11 cellular contexts compared by ENCODE assay signal in genomic region chr1:234730110-234730509, GRCh38.
DNase-seq lines count a peak whose midpoint lies in the region; ATAC-seq, FAIRE-seq and TF ChIP-seq lines count a peak whose summit lies in the region.
"Had no signal": no experiment of that assay in that cellular context is flagged by ENCODE, and none has a peak within 500 bp of the region (broad histone marks: within the 10 kb centered on the region; RNA-seq: fewer than 3 reads in every experiment).

No MANE protein-coding gene starts in this region.

- TF ChIP-seq POLR2A in HepG2 (IDR thresholded peaks at IDR 0.05; ENCODE audit: insufficient read depth in 1 of 2, low read depth in 2 of 2, low read length in 2 of 2), result no peak
- no peak for TF ChIP-seq POLR2A in right lobe of liver (IDR thresholded peaks at IDR 0.05)

- H3K4me1 ChIP-seq in HepG2 (ENCODE audit: insufficient read depth, low read length) (peaks cover 96% of the 10 kb centered on the region), right lobe of liver (peaks cover 0 to 26% (median 17%) of the 10 kb centered on the region in 4 donors)

- no peak overlapping the region for H2AFZ ChIP-seq in HepG2 (ENCODE audit: low read length)
- H2AFZ ChIP-seq: parathyroid adenoma had no signal

- H3K36me3 Mint-ChIP-seq in type B pancreatic cell, result no peaks in the 10 kb centered on the region

- intact Hi-C loops in HepG2 (cut with micrococcal nuclease; ENCODE audit: unreplicated experiment), result no loop called here
- intact Hi-C loops in right lobe of liver (cut with DNase I), result no loop called here

- in situ Hi-C loops in HepG2 (cut with HindIII; ENCODE audit: extremely low pct_ligation_motif_present, low pct_unique_long_range_greater_than_20kb) (no loop called here), brain microvascular endothelial cell (cut with HindIII; ENCODE audit: low pct_ligation_motif_present, low sequenced_read_pairs) (loop anchor here (25.0 kb wide), 2 partner anchors 107 to 232 kb away; no protein-coding TSS in a partner anchor)

- H3K27ac Mint-ChIP-seq in type B pancreatic cell, result peak overlapping the region; percentile 25

- no peak for TF ChIP-seq CTCF in HepG2 (CRISPR knock-in tag; IDR thresholded peaks at IDR 0.05)
- no peak for TF ChIP-seq CTCF in right lobe of liver (IDR thresholded peaks at IDR 0.05)
- TF ChIP-seq CTCF in brain microvascular endothelial cell (IDR thresholded peaks at IDR 0.05; ENCODE audit: low read depth, low read length, missing control alignments), result no peak
- TF ChIP-seq CTCF in type B pancreatic cell (conservative IDR thresholded peaks at IDR 0.05), result no peak

- no peaks in the 10 kb centered on the region for H3K9me3 Mint-ChIP-seq in type B pancreatic cell

- H3K4me3 ChIP-seq in HepG2 (replicated peaks in 1 of 3; ENCODE audit: insufficient read depth in 1 of 3, low read depth in 2 of 3, low read length in 3 of 3) (no peak overlapping the region), right lobe of liver (no peak overlapping the region), brain microvascular endothelial cell (ENCODE audit: low read depth, low read length) (no peak overlapping the region)
- H3K4me3 ChIP-seq: stomach had no signal

- H3K4me3 Mint-ChIP-seq in type B pancreatic cell, result no peak overlapping the region

- H3K4me2 ChIP-seq in HepG2 (ENCODE audit: low read depth, low read length), result no peak overlapping the region

- no peaks in the 10 kb centered on the region for H4K20me1 ChIP-seq in HepG2 (ENCODE audit: insufficient read depth, low read length)

- CTCF ChIA-PET in HepG2 (lab: Yijun Ruan, JAX; ENCODE audit: low intra/inter-chr PET ratio, low total read pairs), result no interaction called here

- WGBS in HepG2 (ENCODE audit: low lambda C conversion rate), result 97% methylated on average over 6 of the region's 6 CpGs
- WGBS in right lobe of liver (ENCODE audit: insufficient coverage, low coverage, low lambda C conversion rate, missing lambda C conversion rate), result 86% methylated on average over 5 of the region's 6 CpGs

- no peaks in the 10 kb centered on the region for H3K27me3 Mint-ChIP-seq in type B pancreatic cell

- DNase-seq in HepG2 (ENCODE audit: low spot score), result no peak
- DNase-seq in right lobe of liver, result no peak
- DNase-seq in SK-N-DZ (ENCODE audit: low spot score), result peak; percentile 73
- no peak for DNase-seq in brain microvascular endothelial cell
- no peak for DNase-seq in type B pancreatic cell (ENCODE audit: extremely low spot score, unreplicated experiment)
- DNase-seq in 8988T, result no peak
- DNase-seq: NCI-H187 treated with DMSO at 0.1 percent for 48 hours, stomach had no signal

- H3K9ac ChIP-seq in HepG2 (ENCODE audit: insufficient read depth, low read depth, low read length), result no peak overlapping the region
- H3K9ac ChIP-seq: parathyroid adenoma had no signal

- H3K27me3 ChIP-seq in HepG2 (ENCODE audit: control insufficient read depth in 1 of 2, insufficient read depth in 2 of 2, low read length in 2 of 2) (no peaks in the 10 kb centered on the region), right lobe of liver (no peaks in the 10 kb centered on the region), brain microvascular endothelial cell (replicated peaks) (no peaks in the 10 kb centered on the region)
- H3K27me3 ChIP-seq: stomach had no signal

- peaks cover 71% of the 10 kb centered on the region for H3K4me1 Mint-ChIP-seq in type B pancreatic cell (ENCODE audit: unreplicated experiment)

- POLR2A ChIA-PET in HepG2 (lab: Yijun Ruan, JAX), result interaction anchor here (1.1 to 1.7 kb wide), 4 partner anchors 8 to 124 kb away, joined by 3 to 14 read pairs (median 6); no protein-coding TSS in a partner anchor

- H3K27ac ChIP-seq in HepG2 (ENCODE audit: extremely low read length, insufficient read depth, low read length) (peak overlapping the region; percentile 36), right lobe of liver (no peak overlapping the region), brain microvascular endothelial cell (peak overlapping the region; percentile 99)
- H3K27ac ChIP-seq: parathyroid adenoma had no signal

- TF ChIP-seq EP300 in HepG2 (IDR thresholded peaks at IDR 0.05; ENCODE audit: low read depth in 2 of 2, low read length in 2 of 2) (no peak), HepG2 (CRISPR knock-in tag; IDR thresholded peaks at IDR 0.05; ENCODE audit: borderline replicate concordance) (no peak)

- H3K79me2 ChIP-seq in HepG2 (ENCODE audit: insufficient read depth, low read length), result peaks cover 12% of the 10 kb centered on the region
- H3K79me2 ChIP-seq: parathyroid adenoma had no signal

- BruUV-seq in HepG2 (replicated peaks; lab: Mats Ljungman, UMichigan), result no TSS peak

- ATAC-seq in HepG2 (no peak), right lobe of liver (no peak), GM21447 (IDR thresholded peaks at IDR 0.05; ENCODE audit: unreplicated experiment) (no peak), GM19452 (IDR thresholded peaks at IDR 0.05; ENCODE audit: unreplicated experiment) (no peak)

- no peak for FAIRE-seq in HepG2 (lab: Jason Lieb, UNC)

- H3K9me3 ChIP-seq in HepG2 (ENCODE audit: low read length) (no peaks in the 10 kb centered on the region), right lobe of liver (no peaks in the 10 kb centered on the region)
- H3K9me3 ChIP-seq: stomach had no signal

- H3K36me3 ChIP-seq in HepG2 (replicated peaks in 1 of 2; ENCODE audit: control insufficient read depth in 1 of 2, insufficient read depth in 2 of 2, low read length in 2 of 2) (no peaks in the 10 kb centered on the region), right lobe of liver (no peaks in the 10 kb centered on the region), brain microvascular endothelial cell (replicated peaks) (no peaks in the 10 kb centered on the region)
- H3K36me3 ChIP-seq: stomach had no signal

- no peak for TF ChIP-seq RAD21 in HepG2 (CRISPR knock-in tag; IDR thresholded peaks at IDR 0.05)

TF ChIP-seq in HepG2, 621 proteins besides CTCF, POLR2A, EP300 and RAD21:
- TF ChIP-seq PBX2 (CRISPR knock-in tag; IDR thresholded peaks at IDR 0.05) (no peak), TGIF2 (CRISPR knock-in tag; IDR thresholded peaks at IDR 0.05) (no peak), ZNF644 (CRISPR knock-in tag; IDR thresholded peaks at IDR 0.05; ENCODE audit: low read depth) (no peak), TCF12 (IDR thresholded peaks at IDR 0.05) (no peak), TCF12 (CRISPR knock-in tag; IDR thresholded peaks at IDR 0.05) (no peak), MTF1 (CRISPR knock-in tag; IDR thresholded peaks at IDR 0.05) (no peak), ZSCAN29 (CRISPR knock-in tag; conservative IDR thresholded peaks at IDR 0.05) (no peak), ERF (CRISPR knock-in tag; IDR thresholded peaks at IDR 0.05) (no peak), RARA (CRISPR knock-in tag; IDR thresholded peaks at IDR 0.05) (no peak), GATAD2A (CRISPR knock-in tag; IDR thresholded peaks at IDR 0.05) (no peak), ZEB1 (IDR thresholded peaks at IDR 0.05; ENCODE audit: insufficient replicate concordance, low read depth) (no peak), ZNF766 (CRISPR knock-in tag; IDR thresholded peaks at IDR 0.05; ENCODE audit: borderline replicate concordance) (no peak)
- TF ChIP-seq, protein P1, sequence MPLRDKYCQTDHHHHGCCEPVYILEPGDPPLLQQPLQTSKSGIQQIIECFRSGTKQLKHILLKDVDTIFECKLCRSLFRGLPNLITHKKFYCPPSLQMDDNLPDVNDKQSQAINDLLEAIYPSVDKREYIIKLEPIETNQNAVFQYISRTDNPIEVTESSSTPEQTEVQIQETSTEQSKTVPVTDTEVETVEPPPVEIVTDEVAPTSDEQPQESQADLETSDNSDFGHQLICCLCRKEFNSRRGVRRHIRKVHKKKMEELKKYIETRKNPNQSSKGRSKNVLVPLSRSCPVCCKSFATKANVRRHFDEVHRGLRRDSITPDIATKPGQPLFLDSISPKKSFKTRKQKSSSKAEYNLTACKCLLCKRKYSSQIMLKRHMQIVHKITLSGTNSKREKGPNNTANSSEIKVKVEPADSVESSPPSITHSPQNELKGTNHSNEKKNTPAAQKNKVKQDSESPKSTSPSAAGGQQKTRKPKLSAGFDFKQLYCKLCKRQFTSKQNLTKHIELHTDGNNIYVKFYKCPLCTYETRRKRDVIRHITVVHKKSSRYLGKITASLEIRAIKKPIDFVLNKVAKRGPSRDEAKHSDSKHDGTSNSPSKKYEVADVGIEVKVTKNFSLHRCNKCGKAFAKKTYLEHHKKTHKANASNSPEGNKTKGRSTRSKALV (CRISPR knock-in tag; IDR thresholded peaks at IDR 0.05), result no peak
- TF ChIP-seq, protein P2, sequence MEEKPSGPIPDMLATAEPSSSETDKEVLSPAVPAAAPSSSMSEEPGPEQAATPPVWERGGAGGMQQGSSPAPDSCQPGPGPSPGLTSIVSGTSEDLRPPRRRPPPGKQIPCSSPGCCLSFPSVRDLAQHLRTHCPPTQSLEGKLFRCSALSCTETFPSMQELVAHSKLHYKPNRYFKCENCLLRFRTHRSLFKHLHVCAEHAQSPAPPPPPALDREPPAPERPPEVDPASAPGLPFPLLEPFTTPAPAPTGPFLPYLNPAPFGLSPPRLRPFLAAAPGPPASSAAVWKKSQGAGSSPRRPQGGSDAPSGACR (CRISPR knock-in tag; IDR thresholded peaks at IDR 0.05), result no peak

Comparison
In these comparisons a context has a peak if more than half of its experiments do, and no peak if none do; other contexts are left out.
1. H3K27ac ChIP-seq: peak in HepG2 (single experiment) and brain microvascular endothelial cell (single experiment); none in right lobe of liver (0 of 3).